Comparison of ENCODE assay signal across 35 cellular contexts in the genomic region with DNA sequence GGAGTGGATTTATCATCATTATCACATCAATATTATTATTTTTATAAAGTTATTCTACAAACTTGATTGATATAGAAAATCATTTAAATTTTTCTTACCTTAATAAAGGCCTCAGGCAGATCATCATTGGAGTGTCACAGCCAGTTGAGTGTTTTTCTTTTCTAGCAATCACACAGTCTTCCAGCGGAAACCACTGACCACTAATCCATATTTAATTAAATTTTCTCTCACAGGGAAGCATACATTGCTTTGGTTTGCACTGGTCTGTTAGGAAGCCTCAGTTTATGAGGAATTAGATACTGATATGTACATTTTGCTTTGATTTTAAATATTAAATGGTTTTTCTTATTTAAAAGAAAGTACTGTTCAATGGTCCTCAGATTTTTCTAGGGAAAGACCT. TPM values are rescaled to one million over a fixed set of nuclear protein-coding genes. Genes with fewer than 3 reads are reported as not detected.
"Had no signal": no experiment of that assay in that cellular context is flagged by ENCODE, and none has a peak within 500 bp of the region (broad histone marks: within the 10 kb centered on the region; RNA-seq: fewer than 3 reads in every experiment).

No MANE protein-coding gene starts in this region.

- H3K27me3 Mint-ChIP-seq: memory B cell, type B pancreatic cell had no signal

- H3K4me1 Mint-ChIP-seq: memory B cell, naive B cell, neural crest cell had no signal

- H3K27ac Mint-ChIP-seq: dendritic cell treated with granulocyte-macrophage colony-stimulating factor and Interleukin-4, amounts not matched to agents 40 ng/mL and 50 ng/mL, for 4 days; endodermal cell; memory B cell; natural killer cell treated with Interleukin-12 subunit alpha and Interleukin-12 subunit beta and Interleukin-15 and Interleukin-18, amount 100 ng/mL, for 72 hours; type B pancreatic cell had no signal

- ATAC-seq: esophagus mucosa; gastroesophageal sphincter; heart left ventricle; left lobe of liver; mucosa of descending colon; natural killer cell treated with Interleukin-12 subunit alpha and Interleukin-12 subunit beta and Interleukin-15 and Interleukin-18, amount 100 ng/mL, for 72 hours; sciatic nerve had no signal

- H3K36me3 Mint-ChIP-seq: memory B cell; natural killer cell treated with Interleukin-12 subunit alpha and Interleukin-12 subunit beta and Interleukin-15 and Interleukin-18, amount 100 ng/mL, for 72 hours; type B pancreatic cell had no signal

- H3K4me3 Mint-ChIP-seq: dendritic cell treated with granulocyte-macrophage colony-stimulating factor and Interleukin-4, amounts not matched to agents 40 ng/mL and 50 ng/mL, for 4 days; endodermal cell; memory B cell; naive B cell; natural killer cell treated with Interleukin-12 subunit alpha and Interleukin-12 subunit beta and Interleukin-15 and Interleukin-18, amount 100 ng/mL, for 72 hours; neural crest cell; type B pancreatic cell had no signal

- H3K36me3 ChIP-seq: colonic mucosa, gastroesophageal sphincter, heart left ventricle, prostate gland, right atrium auricular region, tibial artery had no signal

- H3K4me1 ChIP-seq: colonic mucosa, gastroesophageal sphincter, heart left ventricle, prostate gland, right atrium auricular region, testis, tibial artery had no signal

- H3K9me3 Mint-ChIP-seq: dendritic cell treated with granulocyte-macrophage colony-stimulating factor and Interleukin-4, amounts not matched to agents 40 ng/mL and 50 ng/mL, for 4 days; endodermal cell; natural killer cell treated with Interleukin-12 subunit alpha and Interleukin-12 subunit beta and Interleukin-15 and Interleukin-18, amount 100 ng/mL, for 72 hours had no signal

- H3K4me3 ChIP-seq: colonic mucosa, gastroesophageal sphincter, heart left ventricle, hepatocyte, lung, mucosa of descending colon, prostate gland, right atrium auricular region, smooth muscle cell, testis, tibial artery had no signal

- H3K27me3 ChIP-seq: colonic mucosa, gastroesophageal sphincter, heart left ventricle, hepatocyte, right atrium auricular region, testis, tibial artery had no signal

- DNase-seq: colonic mucosa; effector CD8-positive, alpha-beta T cell; endodermal cell; foreskin fibroblast; heart left ventricle; kidney; mucosa of descending colon; naive B cell; nucleus accumbens; stimulated activated CD4-positive, alpha-beta T cell treated with anti-CD3 and anti-CD28 coated beads, Interleukin-12 subunit alpha, Interleukin-12 subunit beta, amount 100 ng/mL, for 4 hours; stimulated activated CD4-positive, alpha-beta T cell treated with anti-CD3 and anti-CD28 coated beads, Interleukin-1b, Interleukin-23, amount 100 ng/mL, for 48 hours; stimulated activated CD4-positive, alpha-beta T cell treated with anti-CD3 and anti-CD28 coated beads, Interleukin-4, amount 100 ng/mL, for 1 hour; stimulated activated CD8-positive, alpha-beta memory T cell treated with anti-CD3 and anti-CD28 coated beads, Interleukin-4, amount 100 ng/mL, for 48 hours; stimulated activated naive CD4-positive, alpha-beta T cell treated with Interleukin-2 at 50 U/mL for 16 hours; substantia nigra; testis; tibial artery had no signal

- H3K9me3 ChIP-seq: colonic mucosa, gastroesophageal sphincter, heart left ventricle, mucosa of descending colon, prostate gland, right atrium auricular region, testis, tibial artery had no signal

- H3K27ac ChIP-seq: colonic mucosa, epithelial cell of prostate, gastroesophageal sphincter, heart left ventricle, hepatocyte, prostate gland, right atrium auricular region, testis, tibial artery had no signal

RNA-seq across cellular contexts. Expression of a gene that starts 6.7 kb away (rescaled TPM):
- total RNA-seq: colonic mucosa; endodermal cell; esophagus mucosa; gastroesophageal sphincter; heart left ventricle; hepatocyte; kidney; left lobe of liver; liver; lung; mucosa of descending colon; natural killer cell treated with Interleukin-12 subunit alpha and Interleukin-12 subunit beta and Interleukin-15 and Interleukin-18, amount 100 ng/mL, for 72 hours; neural crest cell; osteocyte; prostate gland; right atrium auricular region; sciatic nerve; smooth muscle cell; urinary bladder had no signal
- polyA plus RNA-seq: heart left ventricle, hepatocyte, liver, lung, smooth muscle cell, urinary bladder had no signal
